In the genomic region with DNA sequence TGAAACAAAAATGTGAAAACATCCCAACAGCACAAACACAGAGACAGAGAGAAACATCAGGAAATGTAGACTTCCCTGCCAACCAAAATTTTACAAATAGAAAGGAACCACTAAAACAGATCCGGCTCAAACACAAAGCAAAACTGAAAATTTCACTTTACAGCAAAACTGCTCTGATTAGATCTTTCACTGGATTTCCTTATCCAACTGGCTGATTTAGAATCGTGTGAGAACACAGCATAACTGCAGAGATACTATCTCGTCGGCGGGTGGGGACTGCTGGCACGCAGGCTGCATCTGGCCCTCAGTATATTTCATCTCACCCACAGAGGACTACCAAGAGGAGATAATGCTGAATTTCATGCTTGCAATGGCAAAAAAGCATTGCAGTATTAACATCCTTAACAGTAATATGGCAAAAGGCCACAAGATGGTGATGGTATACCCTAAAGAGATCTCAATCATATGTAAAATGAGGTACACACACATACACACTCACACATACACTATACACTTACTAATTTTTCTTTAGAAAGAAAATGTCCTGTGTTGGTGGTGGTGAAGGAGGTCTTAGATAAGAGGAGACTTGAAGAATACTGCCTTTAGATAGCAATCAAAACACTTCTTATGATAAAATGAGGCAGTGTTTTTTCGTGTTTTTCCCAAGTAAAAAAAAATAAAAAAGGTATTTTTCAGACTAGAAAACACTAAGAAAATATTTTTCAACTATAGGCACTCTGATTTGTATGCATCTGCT, we compare ENCODE assay signal across 8 cellular contexts. TPM values are rescaled to one million over a fixed set of nuclear protein-coding genes. Genes with fewer than 3 reads are reported as not detected.
DNase-seq lines count a peak whose midpoint lies in the region; ATAC-seq and TF ChIP-seq lines count a peak whose summit lies in the region.

No MANE protein-coding gene starts in this region.

- peak; percentile 88 for TF ChIP-seq CTCF in CD8-positive, alpha-beta T cell (IDR thresholded peaks at IDR 0.05)
- TF ChIP-seq CTCF in natural killer cell (IDR thresholded peaks at IDR 0.05) (peak; percentile 69), type B pancreatic cell (conservative IDR thresholded peaks at IDR 0.05) (peak; percentile 75)

- no peaks in the 10 kb centered on the region for H3K9me3 Mint-ChIP-seq in CD8-positive, alpha-beta T cell
- H3K9me3 Mint-ChIP-seq in activated CD4-positive, alpha-beta memory T cell treated with anti-CD3 and anti-CD28 coated beads for 36 hours, result no peaks in the 10 kb centered on the region
- H3K9me3 Mint-ChIP-seq in natural killer cell (no peaks in the 10 kb centered on the region), type B pancreatic cell (no peaks in the 10 kb centered on the region)

- POLR2A ChIA-PET in CD8-positive, alpha-beta T cell (lab: Charles Lee), result interaction anchor here (1.2 to 1.4 kb wide), 2 partner anchors 10 to 11 kb away, joined by 5 read pairs; partner anchors contain the start of gene LEO1
- POLR2A ChIA-PET in activated CD4-positive, alpha-beta memory T cell treated with anti-CD3 and anti-CD28 coated beads for 36 hours (lab: Charles Lee), result interaction anchor here (2.6 kb wide), 1 partner anchor 10 kb away, joined by 13 read pairs; the partner anchor contains the start of gene LEO1

- DNase-seq in CD8-positive, alpha-beta T cell, result peak in 5 of 7 experiments; percentile 5 to 56 (median 15)
- DNase-seq in NCI-H524 treated with DMSO at 0.1 percent for 48 hours (lab: John Stamatoyannopoulos, UW), result peak; percentile 64
- DNase-seq in activated CD4-positive, alpha-beta memory T cell treated with anti-CD3 and anti-CD28 coated beads for 36 hours, result peak; percentile 73
- no peak for DNase-seq in epithelial cell of prostate (ENCODE audit: low read depth, low spot score)
- DNase-seq in natural killer cell, result no peak
- DNase-seq in type B pancreatic cell (ENCODE audit: extremely low spot score, unreplicated experiment), result no peak

- no peaks in the 10 kb centered on the region for H3K9me3 ChIP-seq in CD8-positive, alpha-beta T cell (ENCODE audit: low read length)

- H3K36me3 ChIP-seq in CD8-positive, alpha-beta T cell (ENCODE audit: insufficient read depth, low read length), result no peaks in the 10 kb centered on the region

- H3K4me3 ChIP-seq in CD8-positive, alpha-beta T cell (ENCODE audit: low read depth, low read length), result no peak overlapping the region

- H3K4me1 Mint-ChIP-seq in CD8-positive, alpha-beta T cell (ENCODE audit: low read depth), result peaks cover 10% of the 10 kb centered on the region
- H3K4me1 Mint-ChIP-seq in activated CD4-positive, alpha-beta memory T cell treated with anti-CD3 and anti-CD28 coated beads for 36 hours (ENCODE audit: low read depth), result peaks cover 13% of the 10 kb centered on the region
- H3K4me1 Mint-ChIP-seq in natural killer cell (peaks cover 11% of the 10 kb centered on the region in 2 donors), type B pancreatic cell (ENCODE audit: unreplicated experiment) (peaks cover 12% of the 10 kb centered on the region)

- H3K27me3 ChIP-seq in CD8-positive, alpha-beta T cell (ENCODE audit: insufficient read depth, low read length), result no peaks in the 10 kb centered on the region

- peak overlapping the region; percentile 25 for H3K27ac Mint-ChIP-seq in CD8-positive, alpha-beta T cell
- peak overlapping the region; percentile 69 for H3K27ac Mint-ChIP-seq in activated CD4-positive, alpha-beta memory T cell treated with anti-CD3 and anti-CD28 coated beads for 36 hours
- peak overlapping the region in 1 of 2 donors; percentile 69 for H3K27ac Mint-ChIP-seq in natural killer cell
- H3K27ac Mint-ChIP-seq in type B pancreatic cell, result peak overlapping the region; percentile 95

- ATAC-seq in CD8-positive, alpha-beta T cell, result peak; percentile 96
- ATAC-seq in GM19023 (IDR thresholded peaks at IDR 0.05; ENCODE audit: unreplicated experiment), result peak; percentile 84
- peak; percentile 94 for ATAC-seq in HG03108 (IDR thresholded peaks at IDR 0.05; ENCODE audit: unreplicated experiment)
- ATAC-seq in natural killer cell, result peak; percentile 87 to 95 (median 93)

- H3K27me3 Mint-ChIP-seq in CD8-positive, alpha-beta T cell (ENCODE audit: low read depth), result no peaks in the 10 kb centered on the region
- H3K27me3 Mint-ChIP-seq in activated CD4-positive, alpha-beta memory T cell treated with anti-CD3 and anti-CD28 coated beads for 36 hours, result no peaks in the 10 kb centered on the region
- no peaks in the 10 kb centered on the region for H3K27me3 Mint-ChIP-seq in natural killer cell (ENCODE audit: low read depth in 2 of 2)
- no peaks in the 10 kb centered on the region for H3K27me3 Mint-ChIP-seq in type B pancreatic cell

- CTCF ChIA-PET in CD8-positive, alpha-beta T cell (lab: Charles Lee), result interaction anchor here (0.7 to 7.7 kb wide), 6 partner anchors 9 to 157 kb away, joined by 4 to 54 read pairs (median 4); no protein-coding TSS in a partner anchor
- CTCF ChIA-PET in activated CD4-positive, alpha-beta memory T cell treated with anti-CD3 and anti-CD28 coated beads for 36 hours (lab: Charles Lee), result interaction anchor here (1.0 to 3.4 kb wide), 8 partner anchors 10 to 157 kb away, joined by 3 to 53 read pairs (median 5); partner anchors contain the start of gene LEO1

- H3K4me1 ChIP-seq in CD8-positive, alpha-beta T cell (ENCODE audit: insufficient read depth, low read length), result peaks cover 8% of the 10 kb centered on the region

- H3K27ac ChIP-seq in CD8-positive, alpha-beta T cell (ENCODE audit: low read depth, low read length), result no peak overlapping the region
- peak overlapping the region; percentile 91 for H3K27ac ChIP-seq in epithelial cell of prostate

- intact Hi-C loops in CD8-positive, alpha-beta T cell (cut with DNase I, micrococcal nuclease), result loop anchor here (1.0 to 5.0 kb wide), 5 partner anchors 97 to 245 kb away; no protein-coding TSS in a partner anchor
- intact Hi-C loops in activated CD4-positive, alpha-beta memory T cell treated with anti-CD3 and anti-CD28 coated beads for 36 hours (cut with micrococcal nuclease), result loop anchor here (1.0 to 5.0 kb wide), 9 partner anchors 11 to 240 kb away; partner anchors contain the start of gene LEO1
- intact Hi-C loops in natural killer cell (cut with micrococcal nuclease), result loop anchor here (1.0 to 5.0 kb wide), 3 partner anchors 97 to 245 kb away; no protein-coding TSS in a partner anchor

- peak overlapping the region; percentile 68 for H3K4me3 Mint-ChIP-seq in CD8-positive, alpha-beta T cell
- H3K4me3 Mint-ChIP-seq in activated CD4-positive, alpha-beta memory T cell treated with anti-CD3 and anti-CD28 coated beads for 36 hours, result peak overlapping the region; percentile 65
- H3K4me3 Mint-ChIP-seq in natural killer cell (peak overlapping the region; percentile 56), type B pancreatic cell (peak overlapping the region; percentile 74)

- no peaks in the 10 kb centered on the region for H3K36me3 Mint-ChIP-seq in CD8-positive, alpha-beta T cell
- H3K36me3 Mint-ChIP-seq in activated CD4-positive, alpha-beta memory T cell treated with anti-CD3 and anti-CD28 coated beads for 36 hours, result no peaks in the 10 kb centered on the region
- H3K36me3 Mint-ChIP-seq in natural killer cell (no peaks in the 10 kb centered on the region), type B pancreatic cell (no peaks in the 10 kb centered on the region)

RNA-seq across cellular contexts. Expression of gene LEO1, which starts 10.6 kb away (rescaled TPM):
- 1 to 10 TPM; 9.4 TPM for total RNA-seq in CD8-positive, alpha-beta T cell
- total RNA-seq in activated CD4-positive, alpha-beta memory T cell treated with anti-CD3 and anti-CD28 coated beads for 36 hours, result 10 to 100 TPM; 27.3 to 28.3 TPM
- total RNA-seq in natural killer cell, result 10 to 100 TPM; 13.2 to 19.5 (median 16.0) TPM
- total RNA-seq in type B pancreatic cell (ENCODE audit: low replicate concordance), result 25.8 and 30.0 TPM in 2 replicates

RNA-seq across cellular contexts. Expression of gene MAPK6, which starts 36.8 kb away (rescaled TPM):
- total RNA-seq in CD8-positive, alpha-beta T cell, result 10 to 100 TPM; 39.8 to 42.5 TPM
- total RNA-seq in activated CD4-positive, alpha-beta memory T cell treated with anti-CD3 and anti-CD28 coated beads for 36 hours, result 10 to 100 TPM; 39.9 to 40.8 TPM
- total RNA-seq in natural killer cell (10 to 100 TPM; 33.0 to 36.2 (median 33.1) TPM), type B pancreatic cell (ENCODE audit: low replicate concordance) (56.6 and 57.9 TPM in 2 replicates)

Comparison
In these comparisons a context has a peak if more than half of its experiments do, and no peak if none do; other contexts are left out.
1. DNase-seq: peak in CD8-positive, alpha-beta T cell (5 of 7), NCI-H524 treated with DMSO at 0.1 percent for 48 hours (single experiment) and activated CD4-positive, alpha-beta memory T cell treated with anti-CD3 and anti-CD28 coated beads for 36 hours (single experiment); none in epithelial cell of prostate (single experiment), natural killer cell (single experiment) and type B pancreatic cell (single experiment).
2. Peak in every context shown above with its lines, with median percentiles within 50 percentile points of each other: ATAC-seq, H3K4me3 Mint-ChIP-seq and CTCF ChIP-seq.